In the genomic region with DNA sequence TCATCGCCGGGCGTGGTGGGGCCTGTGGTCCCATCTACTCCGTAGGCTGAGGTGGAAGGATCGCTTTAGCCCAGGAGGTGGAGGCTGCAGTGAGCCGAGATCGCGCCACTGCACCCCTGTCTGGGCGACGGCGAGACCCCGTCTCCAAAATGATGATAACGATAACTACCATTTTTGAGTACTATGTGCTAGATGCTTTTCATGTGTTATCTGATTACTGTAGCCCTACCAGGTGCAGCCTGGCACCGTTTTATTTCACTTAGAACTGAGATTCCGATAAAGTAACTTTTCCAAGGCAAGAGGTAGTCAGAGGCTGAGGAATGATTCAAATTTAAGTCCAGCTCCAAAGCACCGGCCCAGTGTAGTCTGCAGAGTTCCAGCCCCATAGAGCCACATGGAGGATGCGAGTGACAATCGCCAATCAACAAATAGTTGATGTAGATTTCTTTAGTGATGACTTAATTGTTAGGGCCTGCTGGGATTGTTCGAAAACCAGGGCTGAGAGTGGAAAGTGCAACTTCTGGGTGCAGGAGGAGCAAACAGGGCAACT, we compare ENCODE assay signal across 8 cellular contexts. TPM values are rescaled to one million over a fixed set of nuclear protein-coding genes. Genes with fewer than 3 reads are reported as not detected.
DNase-seq lines count a peak whose midpoint lies in the region; ATAC-seq and TF ChIP-seq lines count a peak whose summit lies in the region.

No MANE protein-coding gene starts in this region.

- TF ChIP-seq CTCF in RWPE2 (IDR thresholded peaks at IDR 0.05; ENCODE audit: poor library complexity, severe bottlenecking) (no peak), epithelial cell of proximal tubule (conservative IDR thresholded peaks at IDR 0.05; ENCODE audit: low read depth, low read length) (no peak), ovary (IDR thresholded peaks at IDR 0.05) (no peak)

- peak overlapping the region; percentile 96 for H3K4me3 ChIP-seq in RWPE2 (ENCODE audit: severe bottlenecking)
- H3K4me3 ChIP-seq in epithelial cell of proximal tubule (ENCODE audit: low read depth, low read length) = peak overlapping the region; percentile 85
- H3K4me3 ChIP-seq in ovary = peak overlapping the region; percentile 79

- no peaks in the 10 kb centered on the region for H3K9me3 ChIP-seq in RWPE2 (ENCODE audit: severe bottlenecking)
- H3K9me3 ChIP-seq in ovary = no peaks in the 10 kb centered on the region

- ATAC-seq in RWPE2 (ENCODE audit: low read depth) = no peak
- no peak for ATAC-seq in HG03469 (IDR thresholded peaks at IDR 0.05; ENCODE audit: unreplicated experiment)

- no peak for TF ChIP-seq EP300 in ovary (IDR thresholded peaks at IDR 0.05)

- peak overlapping the region; percentile 70 for H3K27ac ChIP-seq in RWPE2 (ENCODE audit: poor library complexity, severe bottlenecking)
- peak overlapping the region; percentile 96 to 97 for H3K27ac ChIP-seq in ovary

- intact Hi-C loops in ovary (cut with DNase I) = loop anchor here in 1 of 4 donors (5.0 kb wide), 1 partner anchor 800 kb away; the partner anchor contains the start of genes PSMB1 and TBP

- peak overlapping the region; percentile 99 for H3K4me3 Mint-ChIP-seq in activated T-cell treated with anti-CD3 and anti-CD28 coated beads, Interleukin-2, amount 50 U/mL, for 24 hours

- H3K36me3 ChIP-seq in RWPE2 (ENCODE audit: low read depth) = peaks cover 33% of the 10 kb centered on the region
- H3K36me3 ChIP-seq in ovary = no peaks in the 10 kb centered on the region

- H3K36me3 Mint-ChIP-seq in activated T-cell treated with anti-CD3 and anti-CD28 coated beads, Interleukin-2, amount 50 U/mL, for 24 hours (ENCODE audit: low read depth) = peaks cover 47% of the 10 kb centered on the region

- no peaks in the 10 kb centered on the region for H3K27me3 ChIP-seq in RWPE2 (ENCODE audit: insufficient read depth, poor library complexity, severe bottlenecking)
- H3K27me3 ChIP-seq in ovary = no peaks in the 10 kb centered on the region

- peaks cover 33% of the 10 kb centered on the region for H3K4me1 Mint-ChIP-seq in activated T-cell treated with anti-CD3 and anti-CD28 coated beads, Interleukin-2, amount 50 U/mL, for 24 hours (ENCODE audit: low read depth)

- TF ChIP-seq POLR2A in ovary (IDR thresholded peaks at IDR 0.05) = no peak

- H3K27ac Mint-ChIP-seq in activated T-cell treated with anti-CD3 and anti-CD28 coated beads, Interleukin-2, amount 50 U/mL, for 24 hours = peak overlapping the region; percentile 93

- 6 to 7% (median 6%) methylated on average over 19 of the region's 19 CpGs for WGBS in ovary, 3 donors

- H3K4me1 ChIP-seq in RWPE2 (ENCODE audit: insufficient read depth, poor library complexity, severe bottlenecking) (peaks cover 16% of the 10 kb centered on the region), ovary (ENCODE audit: insufficient read depth) (peaks cover 3% of the 10 kb centered on the region)

- no peaks in the 10 kb centered on the region for H3K27me3 Mint-ChIP-seq in activated T-cell treated with anti-CD3 and anti-CD28 coated beads, Interleukin-2, amount 50 U/mL, for 24 hours

- DNase-seq in activated T-cell treated with anti-CD3 and anti-CD28 coated beads, Interleukin-2, amount 50 U/mL, for 24 hours = no peak
- no peak for DNase-seq in activated T-cell treated with anti-CD3 and anti-CD28 coated beads, Interleukin-2, amount 50 U/mL, for 1 hour
- DNase-seq in RWPE2 (ENCODE audit: low spot score) (no peak), epithelial cell of proximal tubule (ENCODE audit: low read depth) (no peak), ovary (no peak), NOMO-1 (lab: John Stamatoyannopoulos, UW; ENCODE audit: unreplicated experiment in 2 of 2) (no peak), ecto neural progenitor cell (ENCODE audit: low spot score) (no peak)

- H3K9me3 Mint-ChIP-seq in activated T-cell treated with anti-CD3 and anti-CD28 coated beads, Interleukin-2, amount 50 U/mL, for 24 hours = no peaks in the 10 kb centered on the region

RNA-seq across cellular contexts. Expression of gene ERMARD, which starts 0.7 kb away (rescaled TPM):
- 9.1 and 12.6 TPM in 2 replicates for total RNA-seq in epithelial cell of proximal tubule
- total RNA-seq in ovary = 10 to 100 TPM; 15.9 to 38.0 (median 27.0) TPM
- 10 to 100 TPM; 19.4 to 31.7 TPM for polyA plus RNA-seq in ovary

RNA-seq across cellular contexts. Expression of gene DYNLT2, which starts 0.8 kb away (rescaled TPM):
- total RNA-seq in epithelial cell of proximal tubule (0.80 and 2.5 TPM in 2 replicates), ovary (1 to 10 TPM; 2.0 to 4.6 (median 3.1) TPM)
- polyA plus RNA-seq in ovary = 1 to 10 TPM; 1.7 to 2.9 TPM

RNA-seq across cellular contexts. Expression of gene PHF10, which starts 27.8 kb away (rescaled TPM):
- total RNA-seq in epithelial cell of proximal tubule (23.1 and 24.5 TPM in 2 replicates), ovary (10 to 100 TPM; 59.3 to 94.1 (median 70.0) TPM)
- polyA plus RNA-seq in ovary = 100 to 1,000 TPM in 1 of 2 donors, 10 to 100 TPM in 1; 37.9 to 102 TPM

RNA-seq across cellular contexts. Expression of gene C6orf120, which starts 50.2 kb away (rescaled TPM):
- total RNA-seq in epithelial cell of proximal tubule = 27.1 and 41.2 TPM in 2 replicates
- total RNA-seq in ovary = 10 to 100 TPM; 22.9 to 32.7 (median 27.9) TPM
- 10 to 100 TPM; 13.3 to 16.6 TPM for polyA plus RNA-seq in ovary

RNA-seq across cellular contexts. Expression of gene WDR27, which starts 50.3 kb away (rescaled TPM):
- total RNA-seq in epithelial cell of proximal tubule (12.0 and 27.2 TPM in 2 replicates), ovary (10 to 100 TPM; 35.1 to 53.4 (median 40.7) TPM)
- 10 to 100 TPM; 16.6 to 23.0 TPM for polyA plus RNA-seq in ovary
